7 cellular contexts compared by ENCODE assay signal in genomic region chr5:176048671-176049070, GRCh38.
A peak's percentile ranks its signal among the peaks of the same experiment; 100 is the strongest.
DNase-seq lines count a peak whose midpoint lies in the region; ATAC-seq, FAIRE-seq and TF ChIP-seq lines count a peak whose summit lies in the region.
"Not testable (repeated sequence)": the region's sequence is repeated elsewhere in the genome, so short reads cannot be mapped to it uniquely, and the experiment has no call there.

No MANE protein-coding gene starts in this region.

- not testable (repeated sequence) for TF ChIP-seq RAD21 in A549 (conservative IDR thresholded peaks at IDR 0.05 in 1 of 2, IDR thresholded peaks at IDR 0.05 in 1 of 2); K562 (CRISPR knock-in tag; conservative IDR thresholded peaks at IDR 0.05 in 1 of 2, IDR thresholded peaks at IDR 0.05 in 1 of 2)

- POLR2A ChIA-PET in A549 (lab: Yijun Ruan, JAX); CD8-positive, alpha-beta T cell (lab: Charles Lee); K562 (lab: Yijun Ruan, JAX): not testable (repeated sequence)

- not testable (repeated sequence) for H3K9me1 ChIP-seq in K562 (ENCODE audit: control insufficient read depth, insufficient read depth, low read length)

- not testable (repeated sequence) for TF ChIP-seq EP300 in A549 (IDR thresholded peaks at IDR 0.05); K562 (IDR thresholded peaks at IDR 0.05; ENCODE audit: low read length)

- not testable (repeated sequence) for H3K27me3 Mint-ChIP-seq in CD8-positive, alpha-beta T cell (ENCODE audit: low read depth); T-helper 17 cell; activated T-helper 17 cell treated with anti-CD3 and anti-CD28 coated beads, Interleukin-2, amount 50 U/mL, for 72 hours; stimulated activated naive CD8-positive, alpha-beta T cell treated with anti-CD3 and anti-CD28 coated beads, Interleukin-15, Interleukin-2, amounts not matched to agents 100 ng/mL and 50 ng/mL, for 24 hours

- not testable (repeated sequence) for H3K4me3 Mint-ChIP-seq in CD8-positive, alpha-beta T cell; stimulated activated naive CD8-positive, alpha-beta T cell treated with anti-CD3 and anti-CD28 coated beads, Interleukin-15, Interleukin-2, amounts not matched to agents 100 ng/mL and 50 ng/mL, for 24 hours
- peak overlapping the region; percentile 53 for H3K4me3 Mint-ChIP-seq in T-helper 17 cell
- peak overlapping the region; percentile 8 for H3K4me3 Mint-ChIP-seq in activated T-helper 17 cell treated with anti-CD3 and anti-CD28 coated beads, Interleukin-2, amount 50 U/mL, for 72 hours

- H3K4me1 ChIP-seq in A549; CD8-positive, alpha-beta T cell (ENCODE audit: insufficient read depth, low read length); K562 (replicated peaks in 1 of 2; ENCODE audit: control insufficient read depth in 2 of 2, insufficient read depth in 2 of 2, low read length in 2 of 2): not testable (repeated sequence)

- H3K4me2 ChIP-seq in A549; K562 (ENCODE audit: insufficient read depth, low read length): not testable (repeated sequence)

- not testable (repeated sequence) for H3K27me3 ChIP-seq in CD8-positive, alpha-beta T cell (ENCODE audit: insufficient read depth, low read length); K562 (ENCODE audit: control insufficient read depth in 2 of 2, insufficient read depth in 2 of 2, low read length in 2 of 2)

- intact Hi-C loops in CD8-positive, alpha-beta T cell (cut with DNase I, micrococcal nuclease); K562 (cut with micrococcal nuclease): not testable (repeated sequence)

- H3K9me3 Mint-ChIP-seq in CD8-positive, alpha-beta T cell; activated T-helper 17 cell treated with anti-CD3 and anti-CD28 coated beads, Interleukin-2, amount 50 U/mL, for 72 hours; stimulated activated naive CD8-positive, alpha-beta T cell treated with anti-CD3 and anti-CD28 coated beads, Interleukin-15, Interleukin-2, amounts not matched to agents 100 ng/mL and 50 ng/mL, for 24 hours: not testable (repeated sequence)

- FAIRE-seq in A549 (lab: Jason Lieb, UNC) = peak; percentile 18
- peak; percentile 67 for FAIRE-seq in K562 (lab: Jason Lieb, UNC)

- not testable (repeated sequence) for TF ChIP-seq POLR2A in A549 (IDR thresholded peaks at IDR 0.05; ENCODE audit: low read length); K562 (conservative IDR thresholded peaks at IDR 0.05)

- ATAC-seq in A549; CD8-positive, alpha-beta T cell; activated T-helper 17 cell treated with anti-CD3 and anti-CD28 coated beads, Interleukin-2, amount 50 U/mL, for 72 hours (replicated peaks); K562: not testable (repeated sequence)
- peak; percentile 32 for ATAC-seq in T-helper 17 cell

- not testable (repeated sequence) for H2AFZ ChIP-seq in K562 (ENCODE audit: low read depth, low read length)

- H3K9me3 ChIP-seq in A549; CD8-positive, alpha-beta T cell (ENCODE audit: low read length); T-helper 17 cell (ENCODE audit: control insufficient read depth, low read length, poor library complexity, severe bottlenecking); K562 (replicated peaks; ENCODE audit: control insufficient read depth, insufficient read depth, low read depth, low read length): not testable (repeated sequence)

- H3K4me3 ChIP-seq in A549; CD8-positive, alpha-beta T cell (ENCODE audit: low read depth, low read length); K562: not testable (repeated sequence)

- CTCF ChIA-PET in A549 (lab: Yijun Ruan, JAX); CD8-positive, alpha-beta T cell (lab: Charles Lee); K562 (lab: Yijun Ruan, JAX; ENCODE audit: low intra/inter-chr PET ratio): not testable (repeated sequence)

- not testable (repeated sequence) for DNase-seq in A549 (ENCODE audit: low read depth in 1 of 2, low spot score in 1 of 2); CD8-positive, alpha-beta T cell; T-helper 17 cell; K562 (ENCODE audit: extremely low read depth in 1 of 4, low spot score in 3 of 4)
- DNase-seq in left kidney (ENCODE audit: low read depth, low spot score) = peak; percentile 15

- BruUV-seq in K562 (replicated peaks; lab: Mats Ljungman, UMichigan) = not testable (repeated sequence)

- not testable (repeated sequence) for H3K9ac ChIP-seq in K562 (ENCODE audit: insufficient read depth in 1 of 2, low read depth in 2 of 2, low read length in 2 of 2)

- H3K36me3 Mint-ChIP-seq in CD8-positive, alpha-beta T cell; T-helper 17 cell (ENCODE audit: low read depth); activated T-helper 17 cell treated with anti-CD3 and anti-CD28 coated beads, Interleukin-2, amount 50 U/mL, for 72 hours (ENCODE audit: low read depth); stimulated activated naive CD8-positive, alpha-beta T cell treated with anti-CD3 and anti-CD28 coated beads, Interleukin-15, Interleukin-2, amounts not matched to agents 100 ng/mL and 50 ng/mL, for 24 hours (ENCODE audit: low read depth): not testable (repeated sequence)

- H3K79me2 ChIP-seq in K562 (ENCODE audit: control insufficient read depth, insufficient read depth, low read length) = not testable (repeated sequence)

- H4K20me1 ChIP-seq in K562 (replicated peaks; ENCODE audit: control insufficient read depth, insufficient read depth, low read length) = not testable (repeated sequence)

- H3K27ac ChIP-seq in A549; CD8-positive, alpha-beta T cell (ENCODE audit: low read depth, low read length); K562 (ENCODE audit: extremely low read depth, low read depth, low read length): not testable (repeated sequence)

- 67% methylated on average over 6 of the region's 6 CpGs for WGBS in A549 (ENCODE audit: missing lambda C conversion rate)
- 25% methylated on average over 3 of the region's 6 CpGs for WGBS in K562 (ENCODE audit: insufficient coverage, low coverage, missing lambda C conversion rate)

- not testable (repeated sequence) for H3K4me1 Mint-ChIP-seq in CD8-positive, alpha-beta T cell (ENCODE audit: low read depth); T-helper 17 cell; activated T-helper 17 cell treated with anti-CD3 and anti-CD28 coated beads, Interleukin-2, amount 50 U/mL, for 72 hours; stimulated activated naive CD8-positive, alpha-beta T cell treated with anti-CD3 and anti-CD28 coated beads, Interleukin-15, Interleukin-2, amounts not matched to agents 100 ng/mL and 50 ng/mL, for 24 hours (ENCODE audit: low read depth)

- TF ChIP-seq CTCF in A549 (IDR thresholded peaks at IDR 0.05); CD8-positive, alpha-beta T cell (IDR thresholded peaks at IDR 0.05); K562 (IDR thresholded peaks at IDR 0.05 in 2 of 3, conservative IDR thresholded peaks at IDR 0.05 in 1 of 3; ENCODE audit: insufficient read depth in 2 of 3, low read depth in 1 of 3, low read length in 3 of 3): not testable (repeated sequence)

- peak overlapping the region; percentile 16 for H3K27ac Mint-ChIP-seq in CD8-positive, alpha-beta T cell
- H3K27ac Mint-ChIP-seq in T-helper 17 cell = not testable (repeated sequence)
- H3K27ac Mint-ChIP-seq in activated T-helper 17 cell treated with anti-CD3 and anti-CD28 coated beads, Interleukin-2, amount 50 U/mL, for 72 hours = peak overlapping the region; percentile 1
- H3K27ac Mint-ChIP-seq in stimulated activated naive CD8-positive, alpha-beta T cell treated with anti-CD3 and anti-CD28 coated beads, Interleukin-15, Interleukin-2, amounts not matched to agents 100 ng/mL and 50 ng/mL, for 24 hours = peak overlapping the region; percentile 1

- H3K36me3 ChIP-seq in CD8-positive, alpha-beta T cell (ENCODE audit: insufficient read depth, low read length); K562 (ENCODE audit: control insufficient read depth, insufficient read depth, low read length): not testable (repeated sequence)

- in situ Hi-C loops in K562 (cut with MboI) = not testable (repeated sequence)
